ENCODE assay signal across 34 cellular contexts in the genomic region with DNA sequence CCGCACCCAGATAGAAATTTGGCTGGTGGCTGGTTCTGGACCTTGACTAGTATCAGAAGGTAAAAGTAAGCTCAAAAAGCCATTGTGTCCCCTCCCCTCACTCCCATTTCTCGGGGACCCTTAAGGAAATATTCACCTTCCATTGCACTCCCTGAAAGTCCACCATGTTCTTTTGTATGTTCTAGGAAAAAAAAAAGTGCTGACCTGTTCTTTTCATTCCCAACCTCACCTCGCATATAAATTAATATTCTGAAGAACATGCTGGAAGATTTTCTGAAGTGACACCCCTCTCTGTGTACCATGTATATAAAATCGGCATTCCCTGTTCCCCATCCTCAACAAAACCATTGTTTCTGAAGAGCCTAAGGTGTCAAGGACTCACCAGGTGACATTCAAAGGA. TPM values are rescaled to one million over a fixed set of nuclear protein-coding genes. Genes with fewer than 3 reads are reported as not detected.
"Had no signal": no experiment of that assay in that cellular context is flagged by ENCODE, and none has a peak within 500 bp of the region (broad histone marks: within the 10 kb centered on the region; RNA-seq: fewer than 3 reads in every experiment).

No MANE protein-coding gene starts in this region.

- H3K4me2 ChIP-seq: neural progenitor cell, smooth muscle cell had no signal

- DNase-seq: natural killer cell; occipital lobe; ovary; posterior cingulate gyrus; psoas muscle; right cardiac atrium; spleen; stimulated activated CD4-positive, alpha-beta T cell treated with anti-CD3 and anti-CD28 coated beads, Interleukin-12 subunit alpha, Interleukin-12 subunit beta, amount 100 ng/mL, for 4 hours; stimulated activated CD4-positive, alpha-beta T cell treated with anti-CD3 and anti-CD28 coated beads, Interleukin-1b, Interleukin-23, amount 100 ng/mL, for 48 hours; stimulated activated CD4-positive, alpha-beta T cell treated with anti-CD3 and anti-CD28 coated beads, Interleukin-4, amount 100 ng/mL, for 1 hour; stimulated activated CD4-positive, alpha-beta T cell treated with anti-CD3 and anti-CD28 coated beads, Interleukin-4, amount 100 ng/mL, for 4 hours; stimulated activated CD8-positive, alpha-beta memory T cell treated with anti-CD3 and anti-CD28 coated beads, Interleukin-4, amount 100 ng/mL, for 48 hours; stimulated activated naive CD4-positive, alpha-beta T cell; stimulated activated naive CD8-positive, alpha-beta T cell treated with anti-CD3 and anti-CD28 coated beads, Interleukin-15, amount 100 ng/mL, for 72 hours; stimulated activated naive CD8-positive, alpha-beta T cell treated with anti-CD3 and anti-CD28 coated beads, Interleukin-15, Interleukin-2, amounts not matched to agents 100 U/mL and 50 U/mL, for 24 hours; substantia nigra; testis; tibial artery; trophoblast cell; upper lobe of left lung had no signal

- H3K4me3 ChIP-seq: neural progenitor cell, ovary, psoas muscle, skin epidermis, smooth muscle cell, spleen, suprapubic skin, testis, tibial artery, upper lobe of left lung, vagina had no signal

- H3K9ac ChIP-seq: neural progenitor cell, parathyroid adenoma had no signal

- FAIRE-seq: urothelium cell line had no signal

- H3K9me3 ChIP-seq: ovary, psoas muscle, suprapubic skin, testis, tibial artery, upper lobe of left lung, vagina had no signal

- H2AFZ ChIP-seq: neural progenitor cell, parathyroid adenoma had no signal

- H3K36me3 ChIP-seq: neural progenitor cell, ovary had no signal

- H3K4me1 ChIP-seq: neural progenitor cell, parathyroid adenoma, psoas muscle, spleen, suprapubic skin, testis, upper lobe of left lung, vagina had no signal

- ATAC-seq: natural killer cell; psoas muscle; right cardiac atrium; sciatic nerve; stimulated activated memory B cell treated with anti-CD40 and anti-IgM and Interleukin-4, amounts not matched to agents 10 μg/mL and 1 μg/mL and 100 μg/mL, for 72 hours; stimulated activated naive CD8-positive, alpha-beta T cell treated with anti-CD3 and anti-CD28 coated beads, Interleukin-15, amount 100 ng/mL, for 72 hours; stimulated activated naive CD8-positive, alpha-beta T cell treated with anti-CD3 and anti-CD28 coated beads, Interleukin-15, Interleukin-2, amounts not matched to agents 100 U/mL and 50 U/mL, for 24 hours had no signal

- H3K27ac ChIP-seq: neural progenitor cell, ovary, parathyroid adenoma, psoas muscle, skin epidermis, spleen, suprapubic skin, testis, tibial artery, upper lobe of left lung, vagina had no signal

- H3K79me2 ChIP-seq: parathyroid adenoma had no signal

- H3K27me3 ChIP-seq: neural progenitor cell, ovary, spleen, suprapubic skin, testis, tibial artery, upper lobe of left lung, vagina had no signal

RNA-seq across cellular contexts. Expression of gene MBD3L3, which starts 54.2 kb away (rescaled TPM):
- total RNA-seq: natural killer cell, occipital lobe, osteoblast, ovary, progenitor cell of endocrine pancreas, psoas muscle, renal cortical epithelial cell, right cardiac atrium, sciatic nerve, smooth muscle cell, spleen, suprapubic skin, upper lobe of left lung, ureter, vagina had no signal
- polyA plus RNA-seq: neural cell, ovary, psoas muscle, right cardiac atrium, smooth muscle cell, spleen had no signal
